Comparison of ENCODE assay signal across 1 cellular context in genomic region chr6:137811121-137811911, GRCh38.
TF ChIP-seq lines count a peak whose summit lies in the region.

No MANE protein-coding gene starts in this region.

TF ChIP-seq in HepG2, 621 proteins besides CTCF, POLR2A, EP300 and RAD21 (continued from another document and continues in another):
- TF ChIP-seq KIAA2018 (CRISPR knock-in tag; IDR thresholded peaks at IDR 0.05; ENCODE audit: borderline replicate concordance) (no peak), RARA (CRISPR knock-in tag; IDR thresholded peaks at IDR 0.05) (peak; percentile 83), ESRRA (CRISPR knock-in tag; IDR thresholded peaks at IDR 0.05; ENCODE audit: low read depth) (no peak), HMGXB3 (CRISPR knock-in tag; IDR thresholded peaks at IDR 0.05; ENCODE audit: borderline replicate concordance) (peak; percentile 70; the same call in 1 of the 2 replicates), REST (IDR thresholded peaks at IDR 0.05; ENCODE audit: borderline replicate concordance in 1 of 2, low read depth in 1 of 2, low read length in 2 of 2) (no peak), SOX6 (IDR thresholded peaks at IDR 0.05) (no peak), SOX6 (CRISPR knock-in tag; IDR thresholded peaks at IDR 0.05) (peak; percentile 41), CREBL2 (CRISPR knock-in tag; IDR thresholded peaks at IDR 0.05; ENCODE audit: borderline replicate concordance) (no peak), CERS6 (CRISPR knock-in tag; IDR thresholded peaks at IDR 0.05) (no peak), MIER3 (CRISPR knock-in tag; IDR thresholded peaks at IDR 0.05; ENCODE audit: borderline replicate concordance) (peak; percentile 74; the same call in 1 of the 2 replicates), ISX (CRISPR knock-in tag; conservative IDR thresholded peaks at IDR 0.05) (0 out of 2 replicates have a peak, but pooled peaks have one; percentile 69), ZNF446 (CRISPR knock-in tag; IDR thresholded peaks at IDR 0.05) (no peak), ZNF362 (CRISPR knock-in tag; IDR thresholded peaks at IDR 0.05; ENCODE audit: borderline replicate concordance) (no peak), UBTF (CRISPR knock-in tag; IDR thresholded peaks at IDR 0.05) (no peak), MAFF (IDR thresholded peaks at IDR 0.05; ENCODE audit: low read depth, low read length) (no peak), TBX2 (CRISPR knock-in tag; IDR thresholded peaks at IDR 0.05; ENCODE audit: borderline replicate concordance) (peak; percentile 81), TFDP2 (CRISPR knock-in tag; IDR thresholded peaks at IDR 0.05) (peak; percentile 71; the same call in 1 of the 2 replicates), ZNF766 (CRISPR knock-in tag; IDR thresholded peaks at IDR 0.05; ENCODE audit: borderline replicate concordance) (no peak), CSRNP2 (CRISPR knock-in tag; conservative IDR thresholded peaks at IDR 0.05; ENCODE audit: low read depth) (no peak), HMGA1 (CRISPR knock-in tag; conservative IDR thresholded peaks at IDR 0.05) (no peak), ZNF549 (CRISPR knock-in tag; IDR thresholded peaks at IDR 0.05) (no peak), ZNF205 (CRISPR knock-in tag; IDR thresholded peaks at IDR 0.05) (no peak), ETV6 (CRISPR knock-in tag; conservative IDR thresholded peaks at IDR 0.05) (no peak), KDM5A (IDR thresholded peaks at IDR 0.05; ENCODE audit: borderline replicate concordance, low read length) (no peak), MZF1 (CRISPR knock-in tag; IDR thresholded peaks at IDR 0.05; ENCODE audit: borderline replicate concordance) (no peak), ELF4 (CRISPR knock-in tag; IDR thresholded peaks at IDR 0.05; ENCODE audit: borderline replicate concordance) (peak; percentile 10; the same call in 1 of the 2 replicates)
